ENCODE assay signal across 8 cellular contexts in genomic region chr19:1213391-1214286, GRCh38. TPM values are rescaled to one million over a fixed set of nuclear protein-coding genes. Genes with fewer than 3 reads are reported as not detected.
DNase-seq lines count a peak whose midpoint lies in the region; ATAC-seq, FAIRE-seq and TF ChIP-seq lines count a peak whose summit lies in the region.

No MANE protein-coding gene starts in this region.

- H3K27me3 ChIP-seq in RWPE2 (ENCODE audit: insufficient read depth, poor library complexity, severe bottlenecking) (no peaks in the 10 kb centered on the region), body of pancreas (no peaks in the 10 kb centered on the region), keratinocyte (ENCODE audit: control insufficient read depth, extremely low read depth, insufficient read depth, low read length) (no peaks in the 10 kb centered on the region)

- H3K27ac ChIP-seq in RWPE2 (ENCODE audit: poor library complexity, severe bottlenecking) (peak overlapping the region; percentile 93), body of pancreas (peak overlapping the region in 3 of 4 donors; percentile 52 to 75 (median 68)), keratinocyte (ENCODE audit: control insufficient read depth, insufficient read depth, low read length) (peak overlapping the region; percentile 88)

- H3K4me1 ChIP-seq in RWPE2 (ENCODE audit: insufficient read depth, poor library complexity, severe bottlenecking), result peaks cover 70% of the 10 kb centered on the region
- peaks cover 88% of the 10 kb centered on the region for H3K4me1 ChIP-seq in body of pancreas
- H3K4me1 ChIP-seq in keratinocyte (ENCODE audit: control insufficient read depth, extremely low read depth, insufficient read depth, low read length), result peaks cover 57% of the 10 kb centered on the region

- H4K20me1 ChIP-seq in keratinocyte (ENCODE audit: control insufficient read depth, extremely low read depth, insufficient read depth, low read length), result peaks cover 5% of the 10 kb centered on the region

- DNase-seq in RWPE2 (ENCODE audit: low spot score) (peak; percentile 81), body of pancreas (peak; percentile 23 to 73 (median 52)), keratinocyte (ENCODE audit: low read depth, low spot score) (peak; percentile 85), middle frontal gyrus (ENCODE audit: extremely low spot score, low spot score) (no peak), COLO668 (lab: John Stamatoyannopoulos, UW; ENCODE audit: unreplicated experiment) (no peak), OCI-M2 (lab: John Stamatoyannopoulos, UW; ENCODE audit: unreplicated experiment) (no peak)
- DNase-seq in stimulated activated CD4-positive, alpha-beta T cell treated with anti-CD3 and anti-CD28 coated beads, Interleukin-15, amount 100 ng/mL, for 24 hours, result peak; percentile 72

- dilution Hi-C loops in keratinocyte (cut with MboI; ENCODE audit: extremely low pct_ligation_motif_present, low sequenced_read_pairs), result no loop called here

- FAIRE-seq in keratinocyte (lab: Jason Lieb, UNC), result peak; percentile 97

- TF ChIP-seq CTCF in RWPE2 (IDR thresholded peaks at IDR 0.05; ENCODE audit: poor library complexity, severe bottlenecking), result no peak
- TF ChIP-seq CTCF in body of pancreas (IDR thresholded peaks at IDR 0.05), result no peak
- TF ChIP-seq CTCF in keratinocyte (optimal IDR thresholded peaks at IDR 0.05 in 1 of 3, IDR thresholded peaks at IDR 0.05 in 1 of 3, conservative IDR thresholded peaks at IDR 0.05 in 1 of 3; ENCODE audit: extremely low read depth in 1 of 3, insufficient read depth in 2 of 3, low read length in 3 of 3), result no peak

- H3K36me3 ChIP-seq in RWPE2 (ENCODE audit: low read depth) (peaks cover 9% of the 10 kb centered on the region), body of pancreas (replicated peaks in 1 of 2; ENCODE audit: insufficient read depth in 1 of 2, low read depth in 2 of 2) (no peaks in the 10 kb centered on the region), keratinocyte (ENCODE audit: control insufficient read depth in 2 of 2, extremely low read depth in 1 of 2, insufficient read depth in 2 of 2, low read length in 2 of 2) (peaks cover 14 to 22% of the 10 kb centered on the region in 2 experiments)

- WGBS in body of pancreas, 2 donors, result 73 to 74% methylated on average over 36 to 38 of the region's 39 CpGs

- peak overlapping the region; percentile 85 for H3K4me2 ChIP-seq in keratinocyte (ENCODE audit: control insufficient read depth, extremely low read depth, insufficient read depth, low read depth, low read length)

- H3K79me2 ChIP-seq in keratinocyte (ENCODE audit: control insufficient read depth, insufficient read depth, low read length), result peaks cover 89% of the 10 kb centered on the region

- H3K4me3 ChIP-seq in RWPE2 (ENCODE audit: severe bottlenecking), result no peak overlapping the region
- no peak overlapping the region for H3K4me3 ChIP-seq in body of pancreas
- peak overlapping the region; percentile 17 to 53 (median 45) for H3K4me3 ChIP-seq in keratinocyte (ENCODE audit: control insufficient read depth in 2 of 3, extremely low read depth in 1 of 3, insufficient read depth in 2 of 3, low read depth in 1 of 3, low read length in 3 of 3)

- TF ChIP-seq POLR2A in body of pancreas (IDR thresholded peaks at IDR 0.05), result no peak

- intact Hi-C loops in body of pancreas (cut with DNase I), result no loop called here

- peak overlapping the region; percentile 77 for H3K9ac ChIP-seq in keratinocyte (ENCODE audit: control insufficient read depth, extremely low read depth, insufficient read depth, low read length)

- ATAC-seq in GM18868 (IDR thresholded peaks at IDR 0.05; ENCODE audit: unreplicated experiment), result peak; percentile 52
- peak; percentile 69 for ATAC-seq in RWPE2 (ENCODE audit: low read depth)
- ATAC-seq in body of pancreas, result no peak

- H3K9me3 ChIP-seq in RWPE2 (ENCODE audit: severe bottlenecking) (no peaks in the 10 kb centered on the region), body of pancreas (no peaks in the 10 kb centered on the region), keratinocyte (ENCODE audit: control insufficient read depth, low read depth, low read length) (no peaks in the 10 kb centered on the region)

- peak overlapping the region; percentile 51 for H2AFZ ChIP-seq in keratinocyte (ENCODE audit: control insufficient read depth, low read length)

- no peaks in the 10 kb centered on the region for H3K9me1 ChIP-seq in keratinocyte (ENCODE audit: control insufficient read depth, extremely low read depth, insufficient read depth, low read length)

RNA-seq across cellular contexts. Expression of gene STK11, which starts 8.1 kb away (rescaled TPM):
- total RNA-seq in body of pancreas, result 10 to 100 TPM; 49.0 to 68.6 TPM
- 24.6 to 31.4 TPM (median 28.1 TPM) in 3 replicates for polyA plus RNA-seq in keratinocyte
- polyA plus RNA-seq in keratinocyte (2011; ENCODE audit: low read depth), result 21.6 TPM
- polyA plus RNA-seq in keratinocyte (2011; cell fraction: cytosol; rRNA removed), result 13.7 and 27.8 TPM in 2 replicates
- 47.3 and 54.0 TPM in 2 replicates for polyA plus RNA-seq in keratinocyte (2011; cell fraction: nucleus; rRNA removed)
- 26.4 and 38.3 TPM in 2 replicates for polyA plus RNA-seq in keratinocyte (2012; ENCODE audit: low replicate concordance)
- 19.7 to 42.7 TPM (median 21.9 TPM) in 3 replicates for polyA minus RNA-seq in keratinocyte
- polyA minus RNA-seq in keratinocyte (2011; cell fraction: cytosol; rRNA and poly(A)+ RNA removed), result 56.2 TPM
- polyA minus RNA-seq in keratinocyte (2011; cell fraction: nucleus; rRNA and poly(A)+ RNA removed), result 25.7 and 29.2 TPM in 2 replicates

RNA-seq across cellular contexts. Expression of gene CBARP, which starts 24.2 kb away (rescaled TPM):
- under 1 TPM; 0.33 to 0.78 TPM for total RNA-seq in body of pancreas
- 0.93 to 2.8 TPM (median 1.2 TPM) in 3 replicates for polyA plus RNA-seq in keratinocyte
- 0.51 TPM for polyA plus RNA-seq in keratinocyte (2011; ENCODE audit: low read depth)
- 0.55 and 1.9 TPM in 2 replicates for polyA plus RNA-seq in keratinocyte (2011; cell fraction: cytosol; rRNA removed)
- 3.6 and 6.2 TPM in 2 replicates for polyA plus RNA-seq in keratinocyte (2011; cell fraction: nucleus; rRNA removed)
- 3.5 and 3.6 TPM in 2 replicates for polyA plus RNA-seq in keratinocyte (2012; ENCODE audit: low replicate concordance)
- 0.30 to 1.2 TPM (median 1.2 TPM) in 3 replicates for polyA minus RNA-seq in keratinocyte
- polyA minus RNA-seq in keratinocyte (2011; cell fraction: cytosol; rRNA and poly(A)+ RNA removed), result 11.5 TPM
- 3.4 and 7.1 TPM in 2 replicates for polyA minus RNA-seq in keratinocyte (2011; cell fraction: nucleus; rRNA and poly(A)+ RNA removed)

RNA-seq across cellular contexts. Expression of gene ATP5F1D, which starts 27.9 kb away (rescaled TPM):
- 100 to 1,000 TPM; 156 to 157 TPM for total RNA-seq in body of pancreas
- 51.3 to 95.4 TPM (median 80.0 TPM) in 3 replicates for polyA plus RNA-seq in keratinocyte
- polyA plus RNA-seq in keratinocyte (2011; ENCODE audit: low read depth), result 74.6 TPM
- polyA plus RNA-seq in keratinocyte (2011; cell fraction: cytosol; rRNA removed), result 33.2 and 137 TPM in 2 replicates
- polyA plus RNA-seq in keratinocyte (2011; cell fraction: nucleus; rRNA removed), result 27.1 and 36.2 TPM in 2 replicates
- polyA plus RNA-seq in keratinocyte (2012; ENCODE audit: low replicate concordance), result 91.2 and 205 TPM in 2 replicates
- polyA minus RNA-seq in keratinocyte, result 23.4 to 39.5 TPM (median 25.4 TPM) in 3 replicates
- 297 TPM for polyA minus RNA-seq in keratinocyte (2011; cell fraction: cytosol; rRNA and poly(A)+ RNA removed)
- polyA minus RNA-seq in keratinocyte (2011; cell fraction: nucleus; rRNA and poly(A)+ RNA removed), result 29.9 and 36.3 TPM in 2 replicates

RNA-seq across cellular contexts. Expression of gene MIDN, which starts 34.7 kb away (rescaled TPM):
- 10 to 100 TPM; 36.3 to 43.5 TPM for total RNA-seq in body of pancreas
- polyA plus RNA-seq in keratinocyte, result 4.7 to 14.1 TPM (median 6.8 TPM) in 3 replicates
- 9.3 TPM for polyA plus RNA-seq in keratinocyte (2011; ENCODE audit: low read depth)
- polyA plus RNA-seq in keratinocyte (2011; cell fraction: cytosol; rRNA removed), result 3.8 and 6.9 TPM in 2 replicates
- 23.5 and 31.4 TPM in 2 replicates for polyA plus RNA-seq in keratinocyte (2011; cell fraction: nucleus; rRNA removed)
- 23.0 and 30.3 TPM in 2 replicates for polyA plus RNA-seq in keratinocyte (2012; ENCODE audit: low replicate concordance)
- 5.9 to 26.1 TPM (median 6.6 TPM) in 3 replicates for polyA minus RNA-seq in keratinocyte
- polyA minus RNA-seq in keratinocyte (2011; cell fraction: cytosol; rRNA and poly(A)+ RNA removed), result 44.9 TPM
- polyA minus RNA-seq in keratinocyte (2011; cell fraction: nucleus; rRNA and poly(A)+ RNA removed), result 31.4 and 35.8 TPM in 2 replicates

RNA-seq across cellular contexts. Expression of gene SBNO2, which starts 39.6 kb away (rescaled TPM):
- total RNA-seq in body of pancreas, result 10 to 100 TPM; 14.0 to 30.7 TPM
- polyA plus RNA-seq in keratinocyte, result 10.9 to 19.4 TPM (median 13.1 TPM) in 3 replicates
- 12.9 TPM for polyA plus RNA-seq in keratinocyte (2011; ENCODE audit: low read depth)
- 6.0 and 14.5 TPM in 2 replicates for polyA plus RNA-seq in keratinocyte (2011; cell fraction: cytosol; rRNA removed)
- polyA plus RNA-seq in keratinocyte (2011; cell fraction: nucleus; rRNA removed), result 32.2 and 48.0 TPM in 2 replicates
- polyA plus RNA-seq in keratinocyte (2012; ENCODE audit: low replicate concordance), result 17.3 and 24.6 TPM in 2 replicates
- 14.6 to 40.2 TPM (median 23.0 TPM) in 3 replicates for polyA minus RNA-seq in keratinocyte
- polyA minus RNA-seq in keratinocyte (2011; cell fraction: cytosol; rRNA and poly(A)+ RNA removed), result 32.6 TPM
- 36.5 and 41.8 TPM in 2 replicates for polyA minus RNA-seq in keratinocyte (2011; cell fraction: nucleus; rRNA and poly(A)+ RNA removed)

Comparison
In these comparisons a context has a peak if more than half of its experiments do, and no peak if none do; other contexts are left out.
1. DNase-seq: peak in RWPE2 (single experiment), body of pancreas (4 of 4), keratinocyte (single experiment) and stimulated activated CD4-positive, alpha-beta T cell treated with anti-CD3 and anti-CD28 coated beads, Interleukin-15, amount 100 ng/mL, for 24 hours (single experiment); none in middle frontal gyrus (single experiment), COLO668 (single experiment) and OCI-M2 (single experiment).
2. H3K4me3 ChIP-seq: peak in keratinocyte (3 of 3); none in RWPE2 (single experiment) and body of pancreas (0 of 2).
3. Peak in every context shown above with its lines, with median percentiles within 50 percentile points of each other: H3K27ac ChIP-seq.